In the genomic region with DNA sequence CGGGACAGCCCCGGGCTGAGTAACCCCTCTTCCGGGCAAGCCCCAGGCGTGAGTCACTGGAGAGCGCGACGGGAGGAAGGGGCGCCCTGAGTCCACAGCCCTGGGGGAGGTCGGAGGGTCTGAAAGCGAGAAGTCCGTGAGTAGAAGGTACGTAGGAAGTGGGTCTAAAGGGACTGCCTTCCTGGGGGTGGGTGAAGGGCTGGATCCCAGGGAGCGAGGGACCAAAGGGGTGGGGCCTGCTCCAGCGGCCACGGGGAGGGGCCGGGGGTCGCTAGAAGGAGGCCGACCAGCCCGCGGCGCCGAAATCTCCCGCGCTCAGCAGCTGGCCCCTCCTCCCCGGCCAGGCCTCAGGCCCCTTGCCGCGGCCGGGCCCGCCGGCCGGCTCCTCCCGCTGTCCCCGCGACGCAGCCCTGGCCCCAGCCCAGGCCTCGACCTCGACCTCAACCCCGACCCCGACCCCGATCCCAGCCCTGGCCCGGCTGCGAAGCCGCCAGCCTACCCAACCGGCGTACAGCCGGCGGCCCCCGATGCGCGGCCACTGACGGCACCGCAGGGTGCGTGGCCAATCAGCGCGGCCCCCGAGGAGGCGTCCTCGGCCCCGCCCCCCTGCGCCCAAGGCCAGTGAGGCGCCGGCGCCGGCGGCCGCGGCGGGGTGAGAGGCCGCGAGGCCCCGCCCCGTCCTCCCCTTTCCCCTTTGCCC, we compare ENCODE assay signal across 8 cellular contexts. TPM values are rescaled to one million over a fixed set of nuclear protein-coding genes. Genes with fewer than 3 reads are reported as not detected.
DNase-seq lines count a peak whose midpoint lies in the region; ATAC-seq and TF ChIP-seq lines count a peak whose summit lies in the region.

No MANE protein-coding gene starts in this region.

- ATAC-seq in GM19351 (IDR thresholded peaks at IDR 0.05; ENCODE audit: unreplicated experiment) (peak; percentile 81), HG03460 (IDR thresholded peaks at IDR 0.05; ENCODE audit: unreplicated experiment) (peak; percentile 83), left lung (peak; percentile 98)

- H3K4me3 ChIP-seq in left lung, result peak overlapping the region; percentile 63 to 83

- H3K36me3 ChIP-seq in left lung, result no peaks in the 10 kb centered on the region

- DNase-seq in CD14-positive monocyte (ENCODE audit: low spot score) (peak; percentile 73), NCI-H526 treated with DMSO at 0.1 percent for 48 hours (lab: John Stamatoyannopoulos, UW) (peak; percentile 89), left lung (peak; percentile 87 to 97)
- DNase-seq in activated CD4-positive, alpha-beta T cell treated with anti-CD3 and anti-CD28 coated beads, Interleukin-2, amount 50 U/mL, for 1 hour, result peak; percentile 86
- peak; percentile 20 for DNase-seq in stimulated activated CD4-positive, alpha-beta T cell treated with anti-CD3 and anti-CD28 coated beads, Interleukin-2, amount 100 ng/mL, for 4 hours (ENCODE audit: low read depth)

- H3K4me3 Mint-ChIP-seq in CD14-positive monocyte, result peak overlapping the region; percentile 81 to 86
- H3K4me3 Mint-ChIP-seq in dendritic cell treated with granulocyte-macrophage colony-stimulating factor and Interleukin-4, amounts not matched to agents 40 ng/mL and 50 ng/mL, for 4 days, result peak overlapping the region; percentile 97

- H3K9me3 Mint-ChIP-seq in CD14-positive monocyte, result no peaks in the 10 kb centered on the region
- no peaks in the 10 kb centered on the region for H3K9me3 Mint-ChIP-seq in dendritic cell treated with granulocyte-macrophage colony-stimulating factor and Interleukin-4, amounts not matched to agents 40 ng/mL and 50 ng/mL, for 4 days

- peaks cover 15% of the 10 kb centered on the region for H3K4me1 Mint-ChIP-seq in CD14-positive monocyte
- peaks cover 16% of the 10 kb centered on the region for H3K4me1 Mint-ChIP-seq in dendritic cell treated with granulocyte-macrophage colony-stimulating factor and Interleukin-4, amounts not matched to agents 40 ng/mL and 50 ng/mL, for 4 days (ENCODE audit: low read depth)

- peak overlapping the region in 6 of 7 donors; percentile 68 to 92 (median 88) for H3K27ac Mint-ChIP-seq in CD14-positive monocyte
- H3K27ac Mint-ChIP-seq in dendritic cell treated with granulocyte-macrophage colony-stimulating factor and Interleukin-4, amounts not matched to agents 40 ng/mL and 50 ng/mL, for 4 days, result peak overlapping the region; percentile 89

- no peaks in the 10 kb centered on the region for H3K27me3 ChIP-seq in left lung

- TF ChIP-seq CTCF in CD14-positive monocyte (IDR thresholded peaks at IDR 0.05), result no peak
- no peak for TF ChIP-seq CTCF in left lung (IDR thresholded peaks at IDR 0.05)

- peak overlapping the region; percentile 77 to 86 for H3K27ac ChIP-seq in left lung

- peaks cover 4 to 10% (median 4%) of the 10 kb centered on the region in 3 donors for H3K27me3 Mint-ChIP-seq in CD14-positive monocyte (ENCODE audit: low read depth in 3 of 3)
- peaks cover 7% of the 10 kb centered on the region for H3K27me3 Mint-ChIP-seq in dendritic cell treated with granulocyte-macrophage colony-stimulating factor and Interleukin-4, amounts not matched to agents 40 ng/mL and 50 ng/mL, for 4 days

- intact Hi-C loops in CD14-positive monocyte (cut with micrococcal nuclease) (loop anchor here (10.0 kb wide), 1 partner anchor 541 kb away; the partner anchor contains the start of gene RAP2A (in 2 of the 2)), left lung (cut with DNase I) (no loop called here)
- intact Hi-C loops in dendritic cell treated with granulocyte-macrophage colony-stimulating factor and Interleukin-4, amounts not matched to agents 40 ng/mL and 50 ng/mL, for 4 days (cut with micrococcal nuclease), result loop anchor here (10.0 kb wide), 1 partner anchor 751 kb away; the partner anchor contains the start of gene MBNL2

- H3K4me1 ChIP-seq in left lung, result peaks cover 7 to 29% of the 10 kb centered on the region in 2 donors

- no peaks in the 10 kb centered on the region for H3K36me3 Mint-ChIP-seq in CD14-positive monocyte
- peaks cover 15% of the 10 kb centered on the region for H3K36me3 Mint-ChIP-seq in dendritic cell treated with granulocyte-macrophage colony-stimulating factor and Interleukin-4, amounts not matched to agents 40 ng/mL and 50 ng/mL, for 4 days (ENCODE audit: low read depth)

- H3K9me3 ChIP-seq in left lung, result no peaks in the 10 kb centered on the region

RNA-seq across cellular contexts. Expression of gene IPO5, which starts 22.5 kb away (rescaled TPM):
- 10 to 100 TPM; 17.5 to 20.7 TPM for polyA plus RNA-seq in CD14-positive monocyte
- 100 to 1,000 TPM in 1 of 2 donors, 10 to 100 TPM in 1; 74.5 to 105 TPM for total RNA-seq in left lung

Comparison
In these comparisons a context has a peak if more than half of its experiments do, and no peak if none do; other contexts are left out.
1. Peak in every context shown above with its lines: DNase-seq, ATAC-seq, H3K4me3 ChIP-seq and H3K27ac ChIP-seq.
2. DNase-seq: peak in every context shown above with its lines; median percentile 92 in left lung; 89 in NCI-H526 treated with DMSO at 0.1 percent for 48 hours; 86 in activated CD4-positive, alpha-beta T cell treated with anti-CD3 and anti-CD28 coated beads, Interleukin-2, amount 50 U/mL, for 1 hour; 73 in CD14-positive monocyte; 20 in stimulated activated CD4-positive, alpha-beta T cell treated with anti-CD3 and anti-CD28 coated beads, Interleukin-2, amount 100 ng/mL, for 4 hours.
3. intact Hi-C loops: an anchor here in CD14-positive monocyte (10.0 kb wide) and dendritic cell treated with granulocyte-macrophage colony-stimulating factor and Interleukin-4, amounts not matched to agents 40 ng/mL and 50 ng/mL, for 4 days (10.0 kb wide); none called in left lung.